Comparison of ENCODE assay signal across 14 cellular contexts in genomic region chr14:75548544-75548943, GRCh38. TPM values are rescaled to one million over a fixed set of nuclear protein-coding genes. Genes with fewer than 3 reads are reported as not detected.
DNase-seq lines count a peak whose midpoint lies in the region; ATAC-seq and TF ChIP-seq lines count a peak whose summit lies in the region.
"Had no signal": no experiment of that assay in that cellular context is flagged by ENCODE, and none has a peak within 500 bp of the region (broad histone marks: within the 10 kb centered on the region; RNA-seq: fewer than 3 reads in every experiment).

No MANE protein-coding gene starts in this region.

- no peak overlapping the region for H3K27ac ChIP-seq in CD8-positive, alpha-beta memory T cell (ENCODE audit: low read depth, low read length)
- no peak overlapping the region for H3K27ac ChIP-seq in colonic mucosa
- H3K27ac ChIP-seq: body of pancreas had no signal

- H3K36me3 ChIP-seq in CD8-positive, alpha-beta memory T cell (ENCODE audit: insufficient read depth, low read length): no peaks in the 10 kb centered on the region
- H3K36me3 ChIP-seq in colonic mucosa: no peaks in the 10 kb centered on the region

- intact Hi-C loops in colonic mucosa (cut with DNase I): no loop called here

- no peak for ATAC-seq in natural killer cell treated with Interleukin-12 subunit alpha and Interleukin-12 subunit beta and Interleukin-15 and Interleukin-18, amount 100 ng/mL, for 72 hours
- ATAC-seq: body of pancreas had no signal

- no peaks in the 10 kb centered on the region for H3K9me3 ChIP-seq in CD8-positive, alpha-beta memory T cell (ENCODE audit: low read length)
- no peaks in the 10 kb centered on the region for H3K9me3 ChIP-seq in colonic mucosa
- H3K9me3 ChIP-seq: body of pancreas had no signal

- no peak overlapping the region for H3K4me3 Mint-ChIP-seq in CD8-positive, alpha-beta memory T cell
- peak overlapping the region; percentile 76 for H3K4me3 Mint-ChIP-seq in natural killer cell treated with Interleukin-12 subunit alpha and Interleukin-12 subunit beta and Interleukin-15 and Interleukin-18, amount 100 ng/mL, for 72 hours
- no peak overlapping the region for H3K4me3 Mint-ChIP-seq in mesothelial cell of epicardium
- H3K4me3 Mint-ChIP-seq: naive thymus-derived CD4-positive, alpha-beta T cell had no signal

- POLR2A ChIA-PET in CD8-positive, alpha-beta memory T cell (lab: Charles Lee): no interaction called here

- no peaks in the 10 kb centered on the region for H3K9me3 Mint-ChIP-seq in CD8-positive, alpha-beta memory T cell
- peaks cover 3% of the 10 kb centered on the region for H3K9me3 Mint-ChIP-seq in natural killer cell treated with Interleukin-12 subunit alpha and Interleukin-12 subunit beta and Interleukin-15 and Interleukin-18, amount 100 ng/mL, for 72 hours
- H3K9me3 Mint-ChIP-seq in mesothelial cell of epicardium: peaks cover 1% of the 10 kb centered on the region
- H3K9me3 Mint-ChIP-seq: naive thymus-derived CD4-positive, alpha-beta T cell; stimulated activated naive CD8-positive, alpha-beta T cell treated with anti-CD3 and anti-CD28 coated beads, Interleukin-15, amount 100 ng/mL, for 72 hours had no signal

- H3K9ac ChIP-seq in colonic mucosa (ENCODE audit: low read depth in 2 of 2, low read length in 2 of 2): no peak overlapping the region

- H3K4me3 ChIP-seq in CD8-positive, alpha-beta memory T cell (ENCODE audit: low read length): no peak overlapping the region
- H3K4me3 ChIP-seq in colonic mucosa: no peak overlapping the region
- H3K4me3 ChIP-seq: body of pancreas had no signal

- CTCF ChIA-PET in CD8-positive, alpha-beta memory T cell (lab: Charles Lee): no interaction called here

- H3K27me3 ChIP-seq in CD8-positive, alpha-beta memory T cell (ENCODE audit: insufficient read depth, low read length, poor library complexity, severe bottlenecking): no peaks in the 10 kb centered on the region
- H3K27me3 ChIP-seq in colonic mucosa: no peaks in the 10 kb centered on the region
- H3K27me3 ChIP-seq: body of pancreas had no signal

- peaks cover 35 to 79% (median 71%) of the 10 kb centered on the region in 3 donors for H3K4me1 Mint-ChIP-seq in CD8-positive, alpha-beta memory T cell
- peaks cover 71 to 82% of the 10 kb centered on the region in 2 donors for H3K4me1 Mint-ChIP-seq in natural killer cell treated with Interleukin-12 subunit alpha and Interleukin-12 subunit beta and Interleukin-15 and Interleukin-18, amount 100 ng/mL, for 72 hours (ENCODE audit: low read depth in 2 of 2)
- peaks cover 10% of the 10 kb centered on the region for H3K4me1 Mint-ChIP-seq in mesothelial cell of epicardium

- TF ChIP-seq CTCF in colonic mucosa (IDR thresholded peaks at IDR 0.05) (no peak), mesothelial cell of epicardium (IDR thresholded peaks at IDR 0.05; ENCODE audit: unreplicated experiment) (no peak)

- peaks cover 12% of the 10 kb centered on the region for H3K4me1 ChIP-seq in CD8-positive, alpha-beta memory T cell (ENCODE audit: insufficient read depth, low read length)
- no peaks in the 10 kb centered on the region for H3K4me1 ChIP-seq in colonic mucosa
- H3K4me1 ChIP-seq: body of pancreas had no signal

- peak overlapping the region; percentile 46 to 96 (median 74) for H3K27ac Mint-ChIP-seq in CD8-positive, alpha-beta memory T cell
- peak overlapping the region; percentile 87 to 100 for H3K27ac Mint-ChIP-seq in natural killer cell treated with Interleukin-12 subunit alpha and Interleukin-12 subunit beta and Interleukin-15 and Interleukin-18, amount 100 ng/mL, for 72 hours
- H3K27ac Mint-ChIP-seq in mesothelial cell of epicardium: no peak overlapping the region

- peaks cover 0 to 31% (median 3%) of the 10 kb centered on the region in 3 donors for H3K36me3 Mint-ChIP-seq in CD8-positive, alpha-beta memory T cell
- H3K36me3 Mint-ChIP-seq in natural killer cell treated with Interleukin-12 subunit alpha and Interleukin-12 subunit beta and Interleukin-15 and Interleukin-18, amount 100 ng/mL, for 72 hours: peaks cover 26% of the 10 kb centered on the region
- H3K36me3 Mint-ChIP-seq in mesothelial cell of epicardium: no peaks in the 10 kb centered on the region

- DNase-seq in CD8-positive, alpha-beta memory T cell: no peak
- peak; percentile 62 for DNase-seq in HT-29 (ENCODE audit: low spot score)
- DNase-seq in colonic mucosa: peak; percentile 48
- DNase-seq in natural killer cell treated with Interleukin-12 subunit alpha and Interleukin-12 subunit beta and Interleukin-15 and Interleukin-18, amount 100 ng/mL, for 72 hours (ENCODE audit: low spot score): no peak
- no peak for DNase-seq in nucleus accumbens (lab: John Stamatoyannopoulos, UW)
- no peak for DNase-seq in D341Med (ENCODE audit: low spot score)
- DNase-seq in mesothelial cell of epicardium (ENCODE audit: low spot score in 2 of 2, unreplicated experiment in 2 of 2): no peak
- DNase-seq: naive thymus-derived CD4-positive, alpha-beta T cell; NCI-H1930; NCI-H82; stimulated activated CD4-positive, alpha-beta T cell treated with anti-CD3 and anti-CD28 coated beads, Interleukin-4, amount 100 ng/mL, for 4 hours; stimulated activated naive CD8-positive, alpha-beta T cell treated with anti-CD3 and anti-CD28 coated beads, Interleukin-15, amount 100 ng/mL, for 72 hours had no signal

- H3K27me3 Mint-ChIP-seq in CD8-positive, alpha-beta memory T cell: no peaks in the 10 kb centered on the region
- no peaks in the 10 kb centered on the region for H3K27me3 Mint-ChIP-seq in natural killer cell treated with Interleukin-12 subunit alpha and Interleukin-12 subunit beta and Interleukin-15 and Interleukin-18, amount 100 ng/mL, for 72 hours
- peaks cover 3% of the 10 kb centered on the region for H3K27me3 Mint-ChIP-seq in mesothelial cell of epicardium (ENCODE audit: low read depth)
- H3K27me3 Mint-ChIP-seq: naive thymus-derived CD4-positive, alpha-beta T cell; stimulated activated naive CD8-positive, alpha-beta T cell treated with anti-CD3 and anti-CD28 coated beads, Interleukin-15, amount 100 ng/mL, for 72 hours had no signal

RNA-seq across cellular contexts. Expression of gene BATF, which starts 26.3 kb away (rescaled TPM):
- 100 to 1,000 TPM; 165 to 172 TPM for total RNA-seq in CD8-positive, alpha-beta memory T cell
- 60.4 TPM for polyA plus RNA-seq in CD8-positive, alpha-beta memory T cell
- total RNA-seq in HT-29 (2014; rRNA removed; shearing (Covaris generic)): 1.0 and 1.3 TPM in 2 replicates
- total RNA-seq in colonic mucosa (1 to 10 TPM in 1 of 2 donors, under 1 TPM in 1; 0.77 to 1.3 TPM), mesothelial cell of epicardium (1.4 to 1.8 TPM (median 1.6 TPM) in 3 replicates)
- total RNA-seq in natural killer cell treated with Interleukin-12 subunit alpha and Interleukin-12 subunit beta and Interleukin-15 and Interleukin-18, amount 100 ng/mL, for 72 hours: 100 to 1,000 TPM; 219 to 220 TPM
- total RNA-seq: body of pancreas, H4 had no signal

RNA-seq across cellular contexts. Expression of gene FLVCR2, which starts 29.9 kb away (rescaled TPM):
- 1 to 10 TPM; 2.6 TPM for total RNA-seq in CD8-positive, alpha-beta memory T cell
- polyA plus RNA-seq in CD8-positive, alpha-beta memory T cell: 0.60 TPM
- total RNA-seq in HT-29 (2014; rRNA removed; shearing (Covaris generic)): 2.7 and 3.5 TPM in 2 replicates
- total RNA-seq in colonic mucosa: 10 to 100 TPM in 1 of 2 donors, 1 to 10 TPM in 1; 9.0 to 10.8 TPM
- 10 to 100 TPM in 1 of 2 donors, 1 to 10 TPM in 1; 5.3 to 21.2 TPM for total RNA-seq in natural killer cell treated with Interleukin-12 subunit alpha and Interleukin-12 subunit beta and Interleukin-15 and Interleukin-18, amount 100 ng/mL, for 72 hours
- total RNA-seq in mesothelial cell of epicardium: 1.8 to 3.0 TPM (median 2.1 TPM) in 3 replicates

Comparison
In these comparisons a context has a peak if more than half of its experiments do, and no peak if none do; other contexts are left out.
1. DNase-seq: peak in HT-29 (single experiment) and colonic mucosa (single experiment); none in CD8-positive, alpha-beta memory T cell (0 of 5), natural killer cell treated with Interleukin-12 subunit alpha and Interleukin-12 subunit beta and Interleukin-15 and Interleukin-18, amount 100 ng/mL, for 72 hours (single experiment), nucleus accumbens (0 of 56), D341Med (single experiment) and mesothelial cell of epicardium (0 of 2).
2. RNA of gene BATF, which starts 26.3 kb away (total RNA-seq): 219 to 220 TPM in natural killer cell treated with Interleukin-12 subunit alpha and Interleukin-12 subunit beta and Interleukin-15 and Interleukin-18, amount 100 ng/mL, for 72 hours and 165 to 172 TPM in CD8-positive, alpha-beta memory T cell; 1.4 to 1.8 TPM in mesothelial cell of epicardium, 0.77 to 1.3 TPM in colonic mucosa and 1.0 to 1.3 TPM in HT-29; every median in the first group is over 10 times any median in the second.